ENCODE assay signal across 19 cellular contexts in genomic region chr1:119816407-119816806, GRCh38. TPM values are rescaled to one million over a fixed set of nuclear protein-coding genes. Genes with fewer than 3 reads are reported as not detected.
DNase-seq lines count a peak whose midpoint lies in the region; ATAC-seq and TF ChIP-seq lines count a peak whose summit lies in the region.
"Had no signal": no experiment of that assay in that cellular context is flagged by ENCODE, and none has a peak within 500 bp of the region (broad histone marks: within the 10 kb centered on the region; RNA-seq: fewer than 3 reads in every experiment).

No MANE protein-coding gene starts in this region.

- H3K27me3 ChIP-seq in hepatocyte (no peaks in the 10 kb centered on the region), GM23338 (ENCODE audit: insufficient read depth) (no peaks in the 10 kb centered on the region)
- H3K27me3 ChIP-seq: right atrium auricular region had no signal

- H2AFZ ChIP-seq in hepatocyte (no peak overlapping the region), GM23338 (no peak overlapping the region)

- H3K36me3 Mint-ChIP-seq in type B pancreatic cell (no peaks in the 10 kb centered on the region), GM23338 (ENCODE audit: low read depth) (no peaks in the 10 kb centered on the region)
- H3K36me3 Mint-ChIP-seq: activated naive CD4-positive, alpha-beta T cell treated with anti-CD3 and anti-CD28 coated beads, Interleukin-2, amount 10 ng/mL, durations not matched to agents 7 days and 5 days; CD14-positive monocyte had no signal

- TF ChIP-seq CTCF in hepatocyte (IDR thresholded peaks at IDR 0.05; ENCODE audit: poor library complexity) = no peak
- TF ChIP-seq CTCF in type B pancreatic cell (conservative IDR thresholded peaks at IDR 0.05) = no peak
- no peak for TF ChIP-seq CTCF in GM23338 (conservative IDR thresholded peaks at IDR 0.05; ENCODE audit: low read depth in 2 of 2)

- H4K20me1 ChIP-seq in hepatocyte (ENCODE audit: insufficient read depth, poor library complexity, severe bottlenecking) = no peaks in the 10 kb centered on the region
- H4K20me1 ChIP-seq in GM23338 (replicated peaks; ENCODE audit: insufficient read depth) = no peaks in the 10 kb centered on the region

- H3K27ac ChIP-seq in hepatocyte = peak overlapping the region; percentile 83
- H3K27ac ChIP-seq in GM23338 (ENCODE audit: low read depth) = no peak overlapping the region
- H3K27ac ChIP-seq: right atrium auricular region, thoracic aorta, WERI-Rb-1 had no signal

- H3K4me1 ChIP-seq in hepatocyte (ENCODE audit: insufficient read depth) (peaks cover 20% of the 10 kb centered on the region), GM23338 (ENCODE audit: insufficient read depth) (no peaks in the 10 kb centered on the region)
- H3K4me1 ChIP-seq: right atrium auricular region had no signal

- WGBS in hepatocyte (ENCODE audit: low lambda C conversion rate, missing lambda C conversion rate) = 19% methylated on average over 2 of the region's 2 CpGs

- peak overlapping the region; percentile 55 for H3K4me2 ChIP-seq in hepatocyte
- no peak overlapping the region for H3K4me2 ChIP-seq in GM23338

- H3K9me2 ChIP-seq in hepatocyte (replicated peaks; ENCODE audit: insufficient read depth) (no peaks in the 10 kb centered on the region), GM23338 (ENCODE audit: insufficient read depth) (no peaks in the 10 kb centered on the region)

- H3K79me2 ChIP-seq in hepatocyte (no peaks in the 10 kb centered on the region), GM23338 (replicated peaks; ENCODE audit: insufficient read depth) (no peaks in the 10 kb centered on the region)

- H3K4me3 ChIP-seq in hepatocyte = no peak overlapping the region
- H3K4me3 ChIP-seq in GM23338 = no peak overlapping the region
- H3K4me3 ChIP-seq: right atrium auricular region, thoracic aorta had no signal

- peak; percentile 31 for DNase-seq in HCEC 1CT
- peak; percentile 24 for DNase-seq in RKO (ENCODE audit: low spot score)
- DNase-seq in hepatocyte (ENCODE audit: low spot score) = peak; percentile 70
- no peak for DNase-seq in type B pancreatic cell (ENCODE audit: extremely low spot score, unreplicated experiment)
- DNase-seq in GM23338 (ENCODE audit: low spot score) = no peak
- DNase-seq in NCI-H2081 (lab: John Stamatoyannopoulos, UW) = no peak
- DNase-seq: activated naive CD4-positive, alpha-beta T cell treated with anti-CD3 and anti-CD28 coated beads, Interleukin-2, amount 10 ng/mL, durations not matched to agents 7 days and 5 days; glutamatergic neuron; NCI-H1092; NCI-H2171 treated with DMSO at 0.1 percent for 48 hours; NK-92 treated with Interleukin-12 subunit alpha and Interleukin-12 subunit beta, amount 100 ng/mL, for 24 hours; stimulated activated CD8-positive, alpha-beta memory T cell treated with anti-CD3 and anti-CD28 coated beads, Interleukin-4, amount 100 ng/mL, for 48 hours; WERI-Rb-1 had no signal

- H3K27me3 Mint-ChIP-seq in type B pancreatic cell = peaks cover 3% of the 10 kb centered on the region
- peaks cover 1% of the 10 kb centered on the region for H3K27me3 Mint-ChIP-seq in GM23338 (ENCODE audit: insufficient read depth, low read depth, poor library complexity)

- H3K4me3 Mint-ChIP-seq in type B pancreatic cell (no peak overlapping the region), GM23338 (no peak overlapping the region)
- H3K4me3 Mint-ChIP-seq: activated naive CD4-positive, alpha-beta T cell treated with anti-CD3 and anti-CD28 coated beads, Interleukin-2, amount 10 ng/mL, durations not matched to agents 7 days and 5 days; CD14-positive monocyte; central memory CD8-positive, alpha-beta T cell; neural crest cell had no signal

- H3K27ac Mint-ChIP-seq in type B pancreatic cell = peak overlapping the region; percentile 19
- H3K27ac Mint-ChIP-seq in GM23338 = no peak overlapping the region
- H3K27ac Mint-ChIP-seq: activated naive CD4-positive, alpha-beta T cell treated with anti-CD3 and anti-CD28 coated beads, Interleukin-2, amount 10 ng/mL, durations not matched to agents 7 days and 5 days; CD14-positive monocyte had no signal

- H3K4me1 Mint-ChIP-seq in type B pancreatic cell (ENCODE audit: unreplicated experiment) (peaks cover 4% of the 10 kb centered on the region), GM23338 (no peaks in the 10 kb centered on the region)
- H3K4me1 Mint-ChIP-seq: activated naive CD4-positive, alpha-beta T cell treated with anti-CD3 and anti-CD28 coated beads, Interleukin-2, amount 10 ng/mL, durations not matched to agents 7 days and 5 days; CD14-positive monocyte; neural crest cell had no signal

- no peaks in the 10 kb centered on the region for H3K9me3 ChIP-seq in hepatocyte (ENCODE audit: low read depth)
- H3K9me3 ChIP-seq: right atrium auricular region, thoracic aorta had no signal

- no peak for ATAC-seq in GM19463 (IDR thresholded peaks at IDR 0.05; ENCODE audit: unreplicated experiment)
- no peak for ATAC-seq in GM23338

- H3K36me3 ChIP-seq in hepatocyte (replicated peaks; ENCODE audit: insufficient read depth, low read depth) (no peaks in the 10 kb centered on the region), GM23338 (ENCODE audit: insufficient read depth) (no peaks in the 10 kb centered on the region)
- H3K36me3 ChIP-seq: right atrium auricular region, thoracic aorta, WERI-Rb-1 had no signal

- H3K9me3 Mint-ChIP-seq in type B pancreatic cell = no peaks in the 10 kb centered on the region
- H3K9me3 Mint-ChIP-seq in GM23338 = no peaks in the 10 kb centered on the region
- H3K9me3 Mint-ChIP-seq: activated naive CD4-positive, alpha-beta T cell treated with anti-CD3 and anti-CD28 coated beads, Interleukin-2, amount 10 ng/mL, durations not matched to agents 7 days and 5 days; central memory CD8-positive, alpha-beta T cell; neural crest cell had no signal

- no peaks in the 10 kb centered on the region for H3F3A ChIP-seq in GM23338 (replicated peaks; ENCODE audit: low read depth)

TF ChIP-seq in GM23338, 12 proteins besides CTCF, POLR2A, EP300 and RAD21 (continues in another document):
- TF ChIP-seq CREB1 (CRISPR knock-in tag; IDR thresholded peaks at IDR 0.05; ENCODE audit: low read depth) (no peak), ETS1 (IDR thresholded peaks at IDR 0.05) (no peak)

RNA-seq across cellular contexts. Expression of gene REG4, which starts 5.1 kb away (rescaled TPM):
- 103 and 106 TPM in 2 replicates for total RNA-seq in hepatocyte
- polyA plus RNA-seq in hepatocyte = 79.4 and 111 TPM in 2 replicates
- 4.3 and 5.8 TPM in 2 replicates for total RNA-seq in type B pancreatic cell (ENCODE audit: low replicate concordance)
- total RNA-seq in GM23338 (2014; rRNA removed; shearing (Covaris generic)) = not detected in 2 replicates
- not detected in 2 replicates for polyA plus RNA-seq in GM23338 (2016; fragmentation: Nextera tagmentation; extraction: Ambion mirVana)
- total RNA-seq: neural crest cell, right atrium auricular region had no signal
- polyA plus RNA-seq: CD14-positive monocyte had no signal

RNA-seq across cellular contexts. Expression of gene HMGCS2, which starts 47.7 kb away (rescaled TPM):
- total RNA-seq in hepatocyte (188 and 207 TPM in 2 replicates), type B pancreatic cell (ENCODE audit: low replicate concordance) (19.1 and 34.7 TPM in 2 replicates)
- polyA plus RNA-seq in hepatocyte (119 and 167 TPM in 2 replicates), GM23338 (2016; fragmentation: Nextera tagmentation; extraction: Ambion mirVana) (not detected in 2 replicates)
- total RNA-seq in GM23338 (2014; rRNA removed; shearing (Covaris generic)) = not detected in 2 replicates
- total RNA-seq: neural crest cell had no signal
- polyA plus RNA-seq: CD14-positive monocyte had no signal

Comparison
In these comparisons a context has a peak if more than half of its experiments do, and no peak if none do; other contexts are left out.
1. DNase-seq: peak in HCEC 1CT (single experiment), RKO (single experiment) and hepatocyte (single experiment); none in type B pancreatic cell (single experiment), GM23338 (single experiment) and NCI-H2081 (0 of 2).
2. RNA of gene REG4, which starts 5.1 kb away (total RNA-seq): 103 to 106 TPM in hepatocyte; 4.3 to 5.8 TPM in type B pancreatic cell and not detected in GM23338; every median in the first group is over 10 times any median in the second.
3. RNA of gene HMGCS2, which starts 47.7 kb away (total RNA-seq): 188 to 207 TPM in hepatocyte and 19.1 to 34.7 TPM in type B pancreatic cell; not detected in GM23338; every median in the first group is over 10 times any median in the second.